Comparison of ENCODE assay signal across 2 cellular contexts in the genomic region with DNA sequence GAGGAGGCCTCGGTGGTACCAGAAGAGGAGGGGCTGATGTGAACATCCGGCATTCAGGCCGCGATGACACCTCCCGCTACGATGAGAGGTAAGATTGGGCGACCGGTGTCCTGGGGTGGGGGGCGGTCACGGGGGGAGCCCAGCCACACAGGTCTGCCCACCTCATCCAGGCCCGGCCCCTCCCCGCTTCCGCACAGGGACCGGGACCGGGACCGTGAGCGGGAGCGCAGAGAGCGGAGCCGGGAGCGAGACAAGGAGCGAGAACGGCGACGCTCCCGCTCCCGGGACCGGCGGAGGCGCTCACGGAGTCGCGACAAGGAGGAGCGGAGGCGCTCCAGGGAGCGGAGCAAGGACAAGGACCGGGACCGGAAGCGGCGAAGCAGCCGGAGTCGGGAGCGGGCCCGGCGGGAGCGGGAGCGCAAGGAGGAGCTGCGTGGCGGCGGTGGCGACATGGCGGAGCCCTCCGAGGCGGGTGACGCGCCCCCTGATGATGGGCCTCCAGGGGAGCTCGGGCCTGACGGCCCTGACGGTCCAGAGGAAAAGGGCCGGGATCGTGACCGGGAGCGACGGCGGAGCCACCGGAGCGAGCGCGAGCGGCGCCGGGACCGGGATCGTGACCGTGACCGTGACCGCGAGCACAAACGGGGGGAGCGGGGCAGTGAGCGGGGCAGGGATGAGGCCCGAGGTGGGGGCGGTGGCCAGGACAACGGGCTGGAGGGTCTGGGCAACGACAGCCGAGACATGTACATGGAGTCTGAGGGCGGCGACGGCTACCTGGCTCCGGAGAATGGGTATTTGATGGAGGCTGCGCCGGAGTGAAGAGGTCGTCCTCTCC.
TF ChIP-seq lines count a peak whose summit lies in the region.

No MANE protein-coding gene starts in this region.

TF ChIP-seq in HEK293, 187 proteins besides CTCF, POLR2A, EP300 and RAD21:
- no peak for TF ChIP-seq ZNF48 (tag by site-specific recombination; IDR thresholded peaks at IDR 0.05)
- no peak for TF ChIP-seq ZNF701 (tag by site-specific recombination; IDR thresholded peaks at IDR 0.05)
- TF ChIP-seq BCL11B (tag by site-specific recombination; IDR thresholded peaks at IDR 0.05; ENCODE audit: low read depth), result 0 out of 2 replicates have a peak, but pooled peaks have one; percentile 17
- peak; percentile 42; the same call in 1 of the 2 replicates for TF ChIP-seq IKZF3 (tag by site-specific recombination; IDR thresholded peaks at IDR 0.05)

TF ChIP-seq in K562, 482 proteins besides CTCF, POLR2A, EP300 and RAD21:
- TF ChIP-seq ZBTB33 (CRISPR knock-in tag; IDR thresholded peaks at IDR 0.05) (peak; percentile 92), SIRT6 (IDR thresholded peaks at IDR 0.05; ENCODE audit: low read depth, low read length) (no peak), NFE2 (IDR thresholded peaks at IDR 0.05; ENCODE audit: low read depth) (no peak), RB1 (IDR thresholded peaks at IDR 0.05; ENCODE audit: low read depth) (0 out of 2 replicates have a peak, but pooled peaks have one; percentile 14), ESRRB (CRISPR knock-in tag; IDR thresholded peaks at IDR 0.05; ENCODE audit: borderline replicate concordance) (no peak), RBM22 (IDR thresholded peaks at IDR 0.05; ENCODE audit: low read depth, low read length, poor library complexity, severe bottlenecking) (peak; percentile 75), SOX6 (IDR thresholded peaks at IDR 0.05) (no peak), PRPF4 (IDR thresholded peaks at IDR 0.05; ENCODE audit: insufficient read depth, low read depth, low read length, poor library complexity, severe bottlenecking) (peak; percentile 33), MYNN (IDR thresholded peaks at IDR 0.05) (no peak), MYNN (CRISPR knock-in tag; IDR thresholded peaks at IDR 0.05) (no peak), ZNF311 (CRISPR knock-in tag; IDR thresholded peaks at IDR 0.05) (no peak), FIP1L1 (IDR thresholded peaks at IDR 0.05; ENCODE audit: low read depth, low read length, poor library complexity, severe bottlenecking) (peak; percentile 65), RBFOX2 (IDR thresholded peaks at IDR 0.05; ENCODE audit: low read depth, low read length) (peak; percentile 70), ZNF780A (CRISPR knock-in tag; IDR thresholded peaks at IDR 0.05) (no peak), POLR2G (IDR thresholded peaks at IDR 0.05; ENCODE audit: low read depth, low read length) (peak; percentile 79), POLR2AphosphoS5 (IDR thresholded peaks at IDR 0.05; ENCODE audit: control insufficient read depth, insufficient read depth, low read depth, low read length) (peak; percentile 18; the same call in 1 of the 2 replicates), TOE1 (IDR thresholded peaks at IDR 0.05; ENCODE audit: borderline replicate concordance) (no peak), TOE1 (CRISPR knock-in tag; IDR thresholded peaks at IDR 0.05; ENCODE audit: borderline replicate concordance, low read depth) (no peak), ZNF197 (CRISPR knock-in tag; IDR thresholded peaks at IDR 0.05; ENCODE audit: low read depth) (no peak), BMI1 (IDR thresholded peaks at IDR 0.05; ENCODE audit: low read length) (no peak), RAD51 (IDR thresholded peaks at IDR 0.05; ENCODE audit: borderline replicate concordance, low read depth) (no peak), MIER1 (IDR thresholded peaks at IDR 0.05; ENCODE audit: low read depth) (no peak)
- TF ChIP-seq, protein P1, sequence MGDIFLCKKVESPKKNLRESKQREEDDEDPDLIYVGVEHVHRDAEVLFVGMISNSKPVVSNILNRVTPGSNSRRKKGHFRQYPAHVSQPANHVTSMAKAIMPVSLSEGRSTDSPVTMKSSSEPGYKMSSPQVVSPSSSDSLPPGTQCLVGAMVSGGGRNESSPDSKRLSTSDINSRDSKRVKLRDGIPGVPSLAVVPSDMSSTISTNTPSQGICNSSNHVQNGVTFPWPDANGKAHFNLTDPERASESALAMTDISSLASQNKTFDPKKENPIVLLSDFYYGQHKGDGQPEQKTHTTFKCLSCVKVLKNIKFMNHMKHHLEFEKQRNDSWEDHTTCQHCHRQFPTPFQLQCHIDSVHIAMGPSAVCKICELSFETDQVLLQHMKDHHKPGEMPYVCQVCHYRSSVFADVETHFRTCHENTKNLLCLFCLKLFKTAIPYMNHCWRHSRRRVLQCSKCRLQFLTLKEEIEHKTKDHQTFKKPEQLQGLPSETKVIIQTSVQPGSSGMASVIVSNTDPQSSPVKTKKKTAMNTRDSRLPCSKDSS (IDR thresholded peaks at IDR 0.05; ENCODE audit: low read depth, partially characterized antibody), result no peak
- TF ChIP-seq, protein P2, sequence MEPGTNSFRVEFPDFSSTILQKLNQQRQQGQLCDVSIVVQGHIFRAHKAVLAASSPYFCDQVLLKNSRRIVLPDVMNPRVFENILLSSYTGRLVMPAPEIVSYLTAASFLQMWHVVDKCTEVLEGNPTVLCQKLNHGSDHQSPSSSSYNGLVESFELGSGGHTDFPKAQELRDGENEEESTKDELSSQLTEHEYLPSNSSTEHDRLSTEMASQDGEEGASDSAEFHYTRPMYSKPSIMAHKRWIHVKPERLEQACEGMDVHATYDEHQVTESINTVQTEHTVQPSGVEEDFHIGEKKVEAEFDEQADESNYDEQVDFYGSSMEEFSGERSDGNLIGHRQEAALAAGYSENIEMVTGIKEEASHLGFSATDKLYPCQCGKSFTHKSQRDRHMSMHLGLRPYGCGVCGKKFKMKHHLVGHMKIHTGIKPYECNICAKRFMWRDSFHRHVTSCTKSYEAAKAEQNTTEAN (CRISPR knock-in tag; IDR thresholded peaks at IDR 0.05), result no peak
